Comparison of ENCODE assay signal across 20 cellular contexts in genomic region chr9:4092793-4093709, GRCh38.
A peak's percentile ranks its signal among the peaks of the same experiment; 100 is the strongest.
DNase-seq lines count a peak whose midpoint lies in the region; ATAC-seq, FAIRE-seq and TF ChIP-seq lines count a peak whose summit lies in the region.
"Had no signal": no experiment of that assay in that cellular context is flagged by ENCODE, and none has a peak within 500 bp of the region (broad histone marks: within the 10 kb centered on the region; RNA-seq: fewer than 3 reads in every experiment).

No MANE protein-coding gene starts in this region.

- TF ChIP-seq CTCF in coronary artery (IDR thresholded peaks at IDR 0.05) (no peak), progenitor cell of endocrine pancreas (IDR thresholded peaks at IDR 0.05; ENCODE audit: unreplicated experiment) (no peak)

- H3K27ac Mint-ChIP-seq in progenitor cell of endocrine pancreas: peak overlapping the region; percentile 79
- H3K27ac Mint-ChIP-seq: activated CD4-positive, alpha-beta T cell treated with anti-CD3 and anti-CD28 coated beads for 36 hours; activated naive CD8-positive, alpha-beta T cell treated with anti-CD3 and anti-CD28 coated beads, Interleukin-2, amount 10 ng/mL, durations not matched to agents 7 days and 5 days; activated T-helper 17 cell treated with anti-CD3 and anti-CD28 coated beads, Interleukin-2, amount 50 U/mL, for 72 hours; CD4-positive, alpha-beta memory T cell; natural killer cell had no signal

- H3K9me3 ChIP-seq in BLaER1: peaks cover 3% of the 10 kb centered on the region; the same call in 1 of the 2 replicates
- H3K9me3 ChIP-seq: prostate gland had no signal

- no peak for FAIRE-seq in HTR-8/SVneo (lab: Jason Lieb, UNC)
- FAIRE-seq: frontal cortex had no signal

- H3K27me3 Mint-ChIP-seq in progenitor cell of endocrine pancreas: no peaks in the 10 kb centered on the region

- H3K9ac ChIP-seq in BLaER1: no peak overlapping the region

- H3K4me1 ChIP-seq in BLaER1: peaks cover 41% of the 10 kb centered on the region
- H3K4me1 ChIP-seq: prostate gland had no signal

- peak; percentile 82 for ATAC-seq in left colon
- ATAC-seq: activated CD4-positive, alpha-beta T cell treated with anti-CD3 and anti-CD28 coated beads for 36 hours; activated T-helper 17 cell treated with anti-CD3 and anti-CD28 coated beads, Interleukin-2, amount 50 U/mL, for 72 hours; natural killer cell had no signal

- peaks cover 12% of the 10 kb centered on the region for H3K36me3 Mint-ChIP-seq in progenitor cell of endocrine pancreas (ENCODE audit: insufficient read depth)
- H3K36me3 Mint-ChIP-seq: activated naive CD8-positive, alpha-beta T cell treated with anti-CD3 and anti-CD28 coated beads, Interleukin-2, amount 10 ng/mL, durations not matched to agents 7 days and 5 days; CD4-positive, alpha-beta memory T cell; natural killer cell had no signal

- intact Hi-C loops in left colon (cut with DNase I, micrococcal nuclease): no loop called here

- no peaks in the 10 kb centered on the region for H4K20me1 ChIP-seq in BLaER1

- H3K4me3 Mint-ChIP-seq in progenitor cell of endocrine pancreas (ENCODE audit: low read depth): no peak overlapping the region
- H3K4me3 Mint-ChIP-seq: activated CD4-positive, alpha-beta T cell treated with anti-CD3 and anti-CD28 coated beads for 36 hours; activated naive CD8-positive, alpha-beta T cell treated with anti-CD3 and anti-CD28 coated beads, Interleukin-2, amount 10 ng/mL, durations not matched to agents 7 days and 5 days; activated T-helper 17 cell treated with anti-CD3 and anti-CD28 coated beads, Interleukin-2, amount 50 U/mL, for 72 hours; CD4-positive, alpha-beta memory T cell; natural killer cell had no signal

- peak overlapping the region; percentile 29 for H3K4me2 ChIP-seq in BLaER1

- peaks cover 17% of the 10 kb centered on the region for H3K4me1 Mint-ChIP-seq in progenitor cell of endocrine pancreas (ENCODE audit: low read depth)
- H3K4me1 Mint-ChIP-seq: activated CD4-positive, alpha-beta T cell treated with anti-CD3 and anti-CD28 coated beads for 36 hours; activated naive CD8-positive, alpha-beta T cell treated with anti-CD3 and anti-CD28 coated beads, Interleukin-2, amount 10 ng/mL, durations not matched to agents 7 days and 5 days; activated T-helper 17 cell treated with anti-CD3 and anti-CD28 coated beads, Interleukin-2, amount 50 U/mL, for 72 hours; CD4-positive, alpha-beta memory T cell; natural killer cell had no signal

- H3K27ac ChIP-seq in BLaER1: no peak overlapping the region
- H3K27ac ChIP-seq in coronary artery: peak overlapping the region; percentile 29 to 37
- H3K27ac ChIP-seq: prostate gland had no signal

- H3K36me3 ChIP-seq in BLaER1: no peaks in the 10 kb centered on the region
- H3K36me3 ChIP-seq: prostate gland had no signal

- H3K4me3 ChIP-seq in BLaER1: no peak overlapping the region
- no peak overlapping the region for H3K4me3 ChIP-seq in coronary artery
- H3K4me3 ChIP-seq: prostate gland had no signal

- no peaks in the 10 kb centered on the region for H3K27me3 ChIP-seq in BLaER1

- DNase-seq in coronary artery (ENCODE audit: low spot score) (no peak), left colon (no peak), progenitor cell of endocrine pancreas (ENCODE audit: low spot score, unreplicated experiment) (no peak), HTR-8/SVneo (ENCODE audit: insufficient read length, low spot score) (no peak), hippocampal formation (lab: John Stamatoyannopoulos, UW) (no peak), C1 segment of cervical spinal cord (lab: John Stamatoyannopoulos, UW) (no peak)
- no peak for DNase-seq in activated CD8-positive, alpha-beta memory T cell treated with anti-CD3 and anti-CD28 coated beads, Interleukin-2, amount 50 U/mL, for 48 hours
- DNase-seq: activated CD4-positive, alpha-beta T cell treated with anti-CD3 and anti-CD28 coated beads for 36 hours; activated naive CD8-positive, alpha-beta T cell treated with anti-CD3 and anti-CD28 coated beads, Interleukin-2, amount 10 ng/mL, durations not matched to agents 7 days and 5 days; CD4-positive, alpha-beta memory T cell; DND-41; KBM-7; natural killer cell; NCI-H1930; NCI-H446; T1000 had no signal

- peaks cover under 1% of the 10 kb centered on the region for H3K9me3 Mint-ChIP-seq in progenitor cell of endocrine pancreas (ENCODE audit: low read depth)
- H3K9me3 Mint-ChIP-seq: activated naive CD8-positive, alpha-beta T cell treated with anti-CD3 and anti-CD28 coated beads, Interleukin-2, amount 10 ng/mL, durations not matched to agents 7 days and 5 days; activated T-helper 17 cell treated with anti-CD3 and anti-CD28 coated beads, Interleukin-2, amount 50 U/mL, for 72 hours; CD4-positive, alpha-beta memory T cell; natural killer cell had no signal
